14 cellular contexts compared by ENCODE assay signal in the genomic region with DNA sequence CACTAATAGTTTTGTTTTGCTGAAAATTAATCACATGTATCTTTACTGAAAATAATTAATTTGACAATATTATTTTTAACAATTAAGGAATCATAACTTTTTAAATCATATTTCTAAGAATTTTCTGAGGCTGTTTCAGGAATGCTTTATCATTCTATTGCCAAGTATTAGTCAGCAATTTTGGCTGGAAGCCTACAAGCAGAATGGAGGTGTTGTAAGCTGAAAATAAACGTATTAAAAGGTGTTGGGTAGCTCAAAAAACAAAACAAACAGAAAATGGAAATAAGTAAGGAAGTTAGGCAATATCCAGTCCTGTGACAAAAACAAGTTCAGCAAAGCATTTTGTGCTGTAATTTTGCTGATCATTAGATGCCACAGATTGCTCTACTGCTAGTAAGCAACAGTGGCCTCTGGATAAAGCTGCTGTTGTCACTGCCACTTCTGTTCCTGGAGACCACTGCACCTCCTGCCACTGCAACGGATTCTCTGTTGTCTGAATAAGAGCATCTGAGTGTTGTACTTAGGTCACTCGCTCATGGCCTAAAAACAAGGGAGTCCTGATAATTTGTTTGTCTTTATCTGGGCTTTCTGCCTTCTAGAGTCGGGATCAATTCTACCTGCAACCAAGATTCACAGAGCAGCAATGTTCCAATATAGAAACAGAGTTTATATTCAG.
A peak's percentile ranks its signal among the peaks of the same experiment; 100 is the strongest.
DNase-seq lines count a peak whose midpoint lies in the region; ATAC-seq and TF ChIP-seq lines count a peak whose summit lies in the region.
"Had no signal": no experiment of that assay in that cellular context is flagged by ENCODE, and none has a peak within 500 bp of the region (broad histone marks: within the 10 kb centered on the region; RNA-seq: fewer than 3 reads in every experiment).

No MANE protein-coding gene starts in this region.

- ATAC-seq in body of pancreas: peak; percentile 45
- ATAC-seq: gastrocnemius medialis, mucosa of descending colon, Right ventricle myocardium inferior had no signal

- H3K27me3 Mint-ChIP-seq in CD8-positive, alpha-beta memory T cell: no peaks in the 10 kb centered on the region
- H3K27me3 Mint-ChIP-seq: B cell had no signal

- DNase-seq in Ammon's horn (ENCODE audit: low spot score) (peak; percentile 4), LoVo (ENCODE audit: low spot score) (peak; percentile 27), body of pancreas (peak in 3 of 4 donors; percentile 11 to 13 (median 12)), iris pigment epithelial cell (ENCODE audit: low read depth) (peak; percentile 22), DMS153 treated with DMSO at 0.1 percent for 48 hours (lab: John Stamatoyannopoulos, UW; ENCODE audit: unreplicated experiment) (no peak), DMS79 (lab: John Stamatoyannopoulos, UW) (no peak), cardiac septum (ENCODE audit: low spot score) (no peak)
- no peak for DNase-seq in CD8-positive, alpha-beta memory T cell
- DNase-seq: DMS153, gastrocnemius medialis, mucosa of descending colon, NCI-H1694 had no signal

- H3K4me3 ChIP-seq in body of pancreas: no peak overlapping the region
- H3K4me3 ChIP-seq in CD8-positive, alpha-beta memory T cell (ENCODE audit: low read length): no peak overlapping the region
- H3K4me3 ChIP-seq: gastrocnemius medialis, mucosa of descending colon had no signal

- POLR2A ChIA-PET in CD8-positive, alpha-beta memory T cell (lab: Charles Lee): no interaction called here

- H3K27ac ChIP-seq in body of pancreas: no peak overlapping the region
- no peak overlapping the region for H3K27ac ChIP-seq in CD8-positive, alpha-beta memory T cell (ENCODE audit: low read depth, low read length)
- H3K27ac ChIP-seq: gastrocnemius medialis had no signal

- H3K36me3 ChIP-seq in body of pancreas (replicated peaks in 1 of 2; ENCODE audit: insufficient read depth in 1 of 2, low read depth in 2 of 2): no peaks in the 10 kb centered on the region
- no peaks in the 10 kb centered on the region for H3K36me3 ChIP-seq in CD8-positive, alpha-beta memory T cell (ENCODE audit: insufficient read depth, low read length)
- H3K36me3 ChIP-seq: gastrocnemius medialis had no signal

- no peak for TF ChIP-seq CTCF in body of pancreas (IDR thresholded peaks at IDR 0.05)

- H3K9me3 ChIP-seq in body of pancreas: no peaks in the 10 kb centered on the region
- H3K9me3 ChIP-seq in CD8-positive, alpha-beta memory T cell (ENCODE audit: low read length): no peaks in the 10 kb centered on the region
- H3K9me3 ChIP-seq: gastrocnemius medialis, mucosa of descending colon had no signal

- no peak overlapping the region for H3K4me3 Mint-ChIP-seq in CD8-positive, alpha-beta memory T cell
- H3K4me3 Mint-ChIP-seq: B cell had no signal

- H3K4me1 Mint-ChIP-seq in CD8-positive, alpha-beta memory T cell: no peaks in the 10 kb centered on the region
- H3K4me1 Mint-ChIP-seq: B cell had no signal

- H3K4me1 ChIP-seq in body of pancreas: no peaks in the 10 kb centered on the region
- H3K4me1 ChIP-seq in CD8-positive, alpha-beta memory T cell (ENCODE audit: insufficient read depth, low read length): no peaks in the 10 kb centered on the region
- H3K4me1 ChIP-seq: gastrocnemius medialis had no signal

- intact Hi-C loops in body of pancreas (cut with DNase I) (no loop called here), cardiac septum (cut with DNase I) (no loop called here)

- no peak overlapping the region for H3K27ac Mint-ChIP-seq in CD8-positive, alpha-beta memory T cell
- H3K27ac Mint-ChIP-seq: B cell had no signal

- no peak for TF ChIP-seq POLR2A in body of pancreas (IDR thresholded peaks at IDR 0.05)

- H3K9me3 Mint-ChIP-seq in CD8-positive, alpha-beta memory T cell: peaks cover 2 to 7% (median 4%) of the 10 kb centered on the region in 5 donors

- no peaks in the 10 kb centered on the region for H3K27me3 ChIP-seq in body of pancreas
- H3K27me3 ChIP-seq in CD8-positive, alpha-beta memory T cell (ENCODE audit: insufficient read depth, low read length, poor library complexity, severe bottlenecking): no peaks in the 10 kb centered on the region
- H3K27me3 ChIP-seq: gastrocnemius medialis had no signal

- CTCF ChIA-PET in CD8-positive, alpha-beta memory T cell (lab: Charles Lee): no interaction called here

- no peaks in the 10 kb centered on the region for H3K36me3 Mint-ChIP-seq in CD8-positive, alpha-beta memory T cell

- WGBS in body of pancreas, 2 donors: 45 to 48% methylated on average over 4 of the region's 4 CpGs

Comparison
In these comparisons a context has a peak if more than half of its experiments do, and no peak if none do; other contexts are left out.
1. DNase-seq: peak in Ammon's horn (single experiment), LoVo (single experiment), body of pancreas (3 of 4) and iris pigment epithelial cell (single experiment); none in DMS153 treated with DMSO at 0.1 percent for 48 hours (single experiment), DMS79 (single experiment), cardiac septum (single experiment) and CD8-positive, alpha-beta memory T cell (0 of 5).